ENCODE assay signal across 11 cellular contexts in genomic region chr18:35513181-35513932, GRCh38. TPM values are rescaled to one million over a fixed set of nuclear protein-coding genes. Genes with fewer than 3 reads are reported as not detected.
A peak's percentile ranks its signal among the peaks of the same experiment; 100 is the strongest.
DNase-seq lines count a peak whose midpoint lies in the region; ATAC-seq and TF ChIP-seq lines count a peak whose summit lies in the region.
"Had no signal": no experiment of that assay in that cellular context is flagged by ENCODE, and none has a peak within 500 bp of the region (broad histone marks: within the 10 kb centered on the region; RNA-seq: fewer than 3 reads in every experiment).

No MANE protein-coding gene starts in this region.

- H3K4me1 ChIP-seq in foreskin keratinocyte = peaks cover 4% of the 10 kb centered on the region

- TF ChIP-seq CTCF in RWPE1 (conservative IDR thresholded peaks at IDR 0.05; ENCODE audit: low read depth) (no peak), foreskin keratinocyte (conservative IDR thresholded peaks at IDR 0.05) (no peak), osteocyte (IDR thresholded peaks at IDR 0.05) (no peak)

- DNase-seq in AG20443 (ENCODE audit: low spot score) (peak; percentile 93), RWPE1 (ENCODE audit: low spot score) (peak; percentile 38), foreskin keratinocyte (peak; percentile 55 to 69), osteocyte (ENCODE audit: extremely low spot score, unreplicated experiment) (peak; percentile 95), dermis blood vessel endothelial cell (no peak), SHP77 (lab: John Stamatoyannopoulos, UW) (no peak)
- no peak for DNase-seq in activated T-cell treated with anti-CD3 and anti-CD28 coated beads, Interleukin-2, amount 50 U/mL, for 24 hours
- DNase-seq in activated CD4-positive, alpha-beta memory T cell treated with anti-CD3 and anti-CD28 coated beads for 36 hours = no peak
- DNase-seq: activated B cell treated with CpG ODN at 0.5 μM for 24 hours; central memory CD4-positive, alpha-beta T cell; NCI-H524 treated with DMSO at 0.1 percent for 48 hours had no signal

- POLR2A ChIA-PET in RWPE1 (lab: Yijun Ruan, JAX; ENCODE audit: low non-redundant PET) = no interaction called here
- POLR2A ChIA-PET in activated CD4-positive, alpha-beta memory T cell treated with anti-CD3 and anti-CD28 coated beads for 36 hours (lab: Charles Lee) = no interaction called here

- CTCF ChIA-PET in RWPE1 (lab: Yijun Ruan, JAX) = interaction anchor here (0.6 kb wide), 1 partner anchor 55 kb away, joined by 3 read pairs; no protein-coding TSS in a partner anchor
- CTCF ChIA-PET in activated CD4-positive, alpha-beta memory T cell treated with anti-CD3 and anti-CD28 coated beads for 36 hours (lab: Charles Lee) = no interaction called here

- intact Hi-C loops in activated CD4-positive, alpha-beta memory T cell treated with anti-CD3 and anti-CD28 coated beads for 36 hours (cut with micrococcal nuclease) = loop anchor here (5.0 kb wide), 1 partner anchor 106 kb away; no protein-coding TSS in a partner anchor

- H3K4me3 Mint-ChIP-seq in osteocyte (ENCODE audit: unreplicated experiment) = peak overlapping the region; percentile 1
- no peak overlapping the region for H3K4me3 Mint-ChIP-seq in activated T-cell treated with anti-CD3 and anti-CD28 coated beads, Interleukin-2, amount 50 U/mL, for 24 hours
- no peak overlapping the region for H3K4me3 Mint-ChIP-seq in activated CD4-positive, alpha-beta memory T cell treated with anti-CD3 and anti-CD28 coated beads for 36 hours
- H3K4me3 Mint-ChIP-seq: activated B cell treated with CpG ODN at 0.5 μM for 24 hours had no signal

- H3K27me3 ChIP-seq in foreskin keratinocyte = no peaks in the 10 kb centered on the region

- H3K4me1 Mint-ChIP-seq in osteocyte (ENCODE audit: unreplicated experiment) = peaks cover 86% of the 10 kb centered on the region
- H3K4me1 Mint-ChIP-seq in activated T-cell treated with anti-CD3 and anti-CD28 coated beads, Interleukin-2, amount 50 U/mL, for 24 hours (ENCODE audit: low read depth) = peaks cover 3% of the 10 kb centered on the region
- no peaks in the 10 kb centered on the region for H3K4me1 Mint-ChIP-seq in activated CD4-positive, alpha-beta memory T cell treated with anti-CD3 and anti-CD28 coated beads for 36 hours (ENCODE audit: low read depth)

- peak overlapping the region; percentile 95 for H3K27ac Mint-ChIP-seq in osteocyte (ENCODE audit: unreplicated experiment)
- no peak overlapping the region for H3K27ac Mint-ChIP-seq in activated T-cell treated with anti-CD3 and anti-CD28 coated beads, Interleukin-2, amount 50 U/mL, for 24 hours
- no peak overlapping the region for H3K27ac Mint-ChIP-seq in activated CD4-positive, alpha-beta memory T cell treated with anti-CD3 and anti-CD28 coated beads for 36 hours
- H3K27ac Mint-ChIP-seq: activated B cell treated with CpG ODN at 0.5 μM for 24 hours had no signal

- H3K9me3 Mint-ChIP-seq in osteocyte (ENCODE audit: unreplicated experiment) = no peaks in the 10 kb centered on the region
- H3K9me3 Mint-ChIP-seq in activated T-cell treated with anti-CD3 and anti-CD28 coated beads, Interleukin-2, amount 50 U/mL, for 24 hours = no peaks in the 10 kb centered on the region
- H3K9me3 Mint-ChIP-seq in activated CD4-positive, alpha-beta memory T cell treated with anti-CD3 and anti-CD28 coated beads for 36 hours = no peaks in the 10 kb centered on the region
- H3K9me3 Mint-ChIP-seq: activated B cell treated with CpG ODN at 0.5 μM for 24 hours had no signal

- ATAC-seq in foreskin keratinocyte = peak; percentile 83

- H3K27ac ChIP-seq in RWPE1 (peak overlapping the region; percentile 83), foreskin keratinocyte (no peak overlapping the region)

- no peaks in the 10 kb centered on the region for H3K36me3 Mint-ChIP-seq in osteocyte (ENCODE audit: unreplicated experiment)
- H3K36me3 Mint-ChIP-seq in activated T-cell treated with anti-CD3 and anti-CD28 coated beads, Interleukin-2, amount 50 U/mL, for 24 hours (ENCODE audit: low read depth) = no peaks in the 10 kb centered on the region
- no peaks in the 10 kb centered on the region for H3K36me3 Mint-ChIP-seq in activated CD4-positive, alpha-beta memory T cell treated with anti-CD3 and anti-CD28 coated beads for 36 hours

- no peaks in the 10 kb centered on the region for H3K27me3 Mint-ChIP-seq in osteocyte (ENCODE audit: unreplicated experiment)
- no peaks in the 10 kb centered on the region for H3K27me3 Mint-ChIP-seq in activated T-cell treated with anti-CD3 and anti-CD28 coated beads, Interleukin-2, amount 50 U/mL, for 24 hours
- no peaks in the 10 kb centered on the region for H3K27me3 Mint-ChIP-seq in activated CD4-positive, alpha-beta memory T cell treated with anti-CD3 and anti-CD28 coated beads for 36 hours
- H3K27me3 Mint-ChIP-seq: activated B cell treated with CpG ODN at 0.5 μM for 24 hours had no signal

RNA-seq across cellular contexts. Expression of gene INO80C, which starts 15.6 kb away (rescaled TPM):
- total RNA-seq in foreskin keratinocyte (56.3 and 62.6 TPM in 2 replicates), osteocyte (27.1 and 30.2 TPM in 2 replicates), dermis blood vessel endothelial cell (8.7 and 9.3 TPM in 2 replicates)
- 91.1 and 95.7 TPM in 2 replicates for polyA plus RNA-seq in foreskin keratinocyte
- total RNA-seq in activated CD4-positive, alpha-beta memory T cell treated with anti-CD3 and anti-CD28 coated beads for 36 hours = 10 to 100 TPM; 25.3 to 28.5 TPM

Comparison
In these comparisons a context has a peak if more than half of its experiments do, and no peak if none do; other contexts are left out.
1. DNase-seq: peak in AG20443 (single experiment), RWPE1 (single experiment), foreskin keratinocyte (2 of 2) and osteocyte (single experiment); none in activated T-cell treated with anti-CD3 and anti-CD28 coated beads, Interleukin-2, amount 50 U/mL, for 24 hours (single experiment), activated CD4-positive, alpha-beta memory T cell treated with anti-CD3 and anti-CD28 coated beads for 36 hours (single experiment), dermis blood vessel endothelial cell (single experiment) and SHP77 (0 of 2).